ENCODE assay signal across 15 cellular contexts in the genomic region with DNA sequence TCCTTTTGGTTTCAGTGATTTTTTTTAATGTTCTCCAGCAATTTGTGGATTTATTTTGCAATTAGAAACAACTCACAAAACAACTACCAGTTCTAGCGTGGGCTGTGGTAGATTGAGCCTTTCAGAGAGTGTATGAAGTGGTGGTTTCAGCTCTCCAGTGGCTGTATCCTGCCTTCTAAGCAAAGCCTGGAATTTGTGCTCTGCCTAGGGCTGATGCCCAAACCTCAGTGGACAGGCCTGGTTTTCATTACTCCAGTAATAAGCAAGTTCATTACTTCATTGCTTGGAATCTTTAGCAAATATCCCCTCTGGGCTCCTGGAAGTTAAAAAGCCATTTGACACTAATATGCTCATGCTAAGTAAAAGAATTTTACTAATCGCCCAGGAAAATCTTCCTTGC. TPM values are rescaled to one million over a fixed set of nuclear protein-coding genes. Genes with fewer than 3 reads are reported as not detected.
DNase-seq lines count a peak whose midpoint lies in the region; ATAC-seq and TF ChIP-seq lines count a peak whose summit lies in the region.
"Had no signal": no experiment of that assay in that cellular context is flagged by ENCODE, and none has a peak within 500 bp of the region (broad histone marks: within the 10 kb centered on the region; RNA-seq: fewer than 3 reads in every experiment).

No MANE protein-coding gene starts in this region.

- POLR2A ChIA-PET in CD4-positive, alpha-beta T cell (lab: Charles Lee), result interaction anchor here (0.8 to 4.0 kb wide), 8 partner anchors 9 to 39 kb away, joined by 3 to 13 read pairs (median 4); a partner anchor contains a TSS

- no peak overlapping the region for H3K9ac ChIP-seq in Karpas-422 (ENCODE audit: low read length)
- no peak overlapping the region for H3K9ac ChIP-seq in skeletal muscle tissue (ENCODE audit: low read depth in 1 of 3, low read length in 3 of 3)

- H3K79me2 ChIP-seq in Karpas-422 (ENCODE audit: low read length), result peaks cover 93% of the 10 kb centered on the region
- H3K79me2 ChIP-seq: hepatocyte had no signal

- H3K4me1 ChIP-seq in Karpas-422 (ENCODE audit: low read length) (peaks cover 53% of the 10 kb centered on the region), skeletal muscle tissue (ENCODE audit: control insufficient read depth in 3 of 3, insufficient read depth in 3 of 3, low read length in 3 of 3) (peaks cover 0 to 5% (median 0%) of the 10 kb centered on the region in 3 donors)
- H3K4me1 ChIP-seq: ascending aorta had no signal

- no peak for DNase-seq in CD4-positive, alpha-beta T cell
- DNase-seq in Karpas-422 (no peak), dedifferentiated amniotic fluid mesenchymal stem cell (ENCODE audit: extremely low spot score) (peak; percentile 78), SHP77 (lab: John Stamatoyannopoulos, UW) (no peak), WERI-Rb-1 (no peak)
- DNase-seq: DMS 273 treated with DMSO at 0.1 percent for 48 hours, mammary epithelial cell, NCI-H1694, NCI-H774, posterior cingulate gyrus had no signal

- peak overlapping the region; percentile 72 for H3K27ac ChIP-seq in CD4-positive, alpha-beta T cell (ENCODE audit: low read depth, low read length)
- H3K27ac ChIP-seq in Karpas-422 (ENCODE audit: low read length) (peak overlapping the region; percentile 34), skeletal muscle tissue (ENCODE audit: low read depth, low read length) (peak overlapping the region; percentile 12), WERI-Rb-1 (no peak overlapping the region)
- H3K27ac ChIP-seq: ascending aorta, hepatocyte had no signal

- H3K9me3 Mint-ChIP-seq in CD4-positive, alpha-beta T cell, result no peaks in the 10 kb centered on the region

- H3K36me3 Mint-ChIP-seq in CD4-positive, alpha-beta T cell (ENCODE audit: low read depth), result peaks cover 49% of the 10 kb centered on the region

- H3K9me3 ChIP-seq in CD4-positive, alpha-beta T cell (ENCODE audit: control insufficient read depth, low read length), result no peaks in the 10 kb centered on the region
- H3K9me3 ChIP-seq in Karpas-422 (ENCODE audit: low read length) (no peaks in the 10 kb centered on the region), skeletal muscle tissue (ENCODE audit: control insufficient read depth in 3 of 3, low read length in 3 of 3) (no peaks in the 10 kb centered on the region), WERI-Rb-1 (ENCODE audit: severe bottlenecking) (no peaks in the 10 kb centered on the region)
- H3K9me3 ChIP-seq: ascending aorta had no signal

- peak overlapping the region; percentile 97 for H3K27ac Mint-ChIP-seq in CD4-positive, alpha-beta T cell

- H3K4me3 ChIP-seq in Karpas-422 (ENCODE audit: low read length), result no peak overlapping the region
- H3K4me3 ChIP-seq in skeletal muscle tissue (ENCODE audit: low read length in 3 of 3), result no peak overlapping the region
- no peak overlapping the region for H3K4me3 ChIP-seq in WERI-Rb-1 (ENCODE audit: low read depth, low read length)
- H3K4me3 ChIP-seq: ascending aorta, hepatocyte had no signal

- CTCF ChIA-PET in CD4-positive, alpha-beta T cell (lab: Charles Lee), result no interaction called here

- ATAC-seq in CD4-positive, alpha-beta T cell (ENCODE audit: poor library complexity), result no peak
- ATAC-seq in HG03469 (IDR thresholded peaks at IDR 0.05; ENCODE audit: unreplicated experiment), result no peak
- ATAC-seq: HCT116 had no signal

- H3K36me3 ChIP-seq in Karpas-422 (ENCODE audit: insufficient read depth, low read length) (no peaks in the 10 kb centered on the region), skeletal muscle tissue (ENCODE audit: control insufficient read depth in 3 of 3, insufficient read depth in 3 of 3, low read length in 3 of 3) (no peaks in the 10 kb centered on the region), WERI-Rb-1 (no peaks in the 10 kb centered on the region)
- H3K36me3 ChIP-seq: ascending aorta had no signal

- intact Hi-C loops in CD4-positive, alpha-beta T cell (cut with DNase I, micrococcal nuclease), result loop anchor here in 1 of 2 experiments (5.0 kb wide), 1 partner anchor 37 kb away; a partner anchor contains a TSS

- TF ChIP-seq CTCF in CD4-positive, alpha-beta T cell (IDR thresholded peaks at IDR 0.05), result no peak
- TF ChIP-seq CTCF in WERI-Rb-1 (IDR thresholded peaks at IDR 0.05; ENCODE audit: low read depth, low read length), result no peak

- no peaks in the 10 kb centered on the region for H3K27me3 ChIP-seq in CD4-positive, alpha-beta T cell (ENCODE audit: control insufficient read depth, insufficient read depth, low read length)
- H3K27me3 ChIP-seq in Karpas-422 (ENCODE audit: low read length), result no peaks in the 10 kb centered on the region
- no peaks in the 10 kb centered on the region for H3K27me3 ChIP-seq in skeletal muscle tissue (ENCODE audit: control insufficient read depth in 3 of 3, insufficient read depth in 3 of 3, low read length in 3 of 3)
- H3K27me3 ChIP-seq in WERI-Rb-1 (ENCODE audit: insufficient read depth, low read depth, severe bottlenecking), result no peaks in the 10 kb centered on the region
- H3K27me3 ChIP-seq: ascending aorta, hepatocyte had no signal

- peaks cover 84% of the 10 kb centered on the region for H3K4me1 Mint-ChIP-seq in CD4-positive, alpha-beta T cell (ENCODE audit: low read depth)

- no peaks in the 10 kb centered on the region for H4K20me1 ChIP-seq in Karpas-422 (ENCODE audit: insufficient read depth, low read depth, low read length)

- H3K27me3 Mint-ChIP-seq in CD4-positive, alpha-beta T cell, result no peaks in the 10 kb centered on the region

- H2AFZ ChIP-seq in Karpas-422 (ENCODE audit: low read length), result no peak overlapping the region
- H2AFZ ChIP-seq: hepatocyte had no signal

- H3K9me2 ChIP-seq in Karpas-422 (replicated peaks; ENCODE audit: insufficient read depth, low read length), result no peaks in the 10 kb centered on the region

- peak overlapping the region; percentile 65 for H3K4me3 Mint-ChIP-seq in CD4-positive, alpha-beta T cell

- H3K4me2 ChIP-seq in Karpas-422 (ENCODE audit: low read depth, low read length, poor library complexity, severe bottlenecking), result no peak overlapping the region
- H3K4me2 ChIP-seq: hepatocyte had no signal

RNA-seq across cellular contexts. Expression of a gene that starts 35.9 kb away (rescaled TPM):
- total RNA-seq in CD4-positive, alpha-beta T cell, result 10 to 100 TPM; 44.5 to 45.6 TPM
- total RNA-seq in Karpas-422 (2014; rRNA removed; shearing (Covaris generic); ENCODE audit: low replicate concordance), result 22.7 and 34.7 TPM in 2 replicates
- total RNA-seq in skeletal muscle tissue, result 4.2 TPM
- total RNA-seq: ascending aorta, mammary epithelial cell had no signal
